21 cellular contexts compared by ENCODE assay signal in the genomic region with DNA sequence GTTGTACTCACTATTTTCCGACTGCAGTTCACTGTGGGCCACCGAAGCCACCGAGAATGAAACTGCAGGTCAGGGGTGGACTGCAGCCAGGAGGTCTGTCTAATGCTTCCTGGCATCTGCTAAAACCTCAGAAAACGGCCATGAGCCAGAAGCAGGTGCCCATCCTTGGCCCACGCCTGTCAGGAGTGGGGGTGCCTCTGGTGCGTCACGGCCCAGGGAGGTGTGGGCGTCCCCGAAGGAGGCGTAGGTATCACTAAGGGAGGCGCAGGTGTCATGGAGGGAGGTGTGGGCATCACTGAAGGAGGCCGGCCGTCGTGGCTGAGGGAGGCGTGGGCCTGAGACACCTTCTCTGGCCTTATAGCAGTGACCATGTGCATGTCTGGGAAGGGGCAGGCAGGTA.
"Had no signal": no experiment of that assay in that cellular context is flagged by ENCODE, and none has a peak within 500 bp of the region (broad histone marks: within the 10 kb centered on the region; RNA-seq: fewer than 3 reads in every experiment).

No MANE protein-coding gene starts in this region.

- H3K27ac Mint-ChIP-seq: activated B cell treated with CpG ODN at 0.5 μM for 24 hours; activated naive CD4-positive, alpha-beta T cell treated with anti-CD3 and anti-CD28 coated beads, Interleukin-2, amount 50 U/mL, for 24 hours; activated T-cell treated with anti-CD3 and anti-CD28 coated beads, Interleukin-2, amount 50 U/mL, for 72 hours; mesothelial cell of epicardium; nephron; progenitor cell of endocrine pancreas had no signal

- DNase-seq: activated B cell treated with CpG ODN at 0.5 μM for 24 hours; activated CD4-positive, alpha-beta T cell treated with anti-CD3 and anti-CD28 coated beads, Interleukin-2, amount 50 U/mL, for 1 hour; activated gamma-delta T cell; activated T-cell treated with anti-CD3 and anti-CD28 coated beads, Interleukin-2, amount 50 U/mL, for 72 hours; cortex of kidney; effector CD4-positive, alpha-beta T cell; esophagus squamous epithelium; heart right ventricle; lower lobe of right lung; occipital lobe; SK-N-SH; stimulated activated CD4-positive, alpha-beta T cell treated with anti-CD3 and anti-CD28 coated beads, Interleukin-15, amount 100 ng/mL, for 24 hours; stimulated activated CD4-positive, alpha-beta T cell treated with anti-CD3 and anti-CD28 coated beads, Interleukin-2, amount 100 ng/mL, for 48 hours; T-helper 9 cell had no signal

- H3K36me3 ChIP-seq: ascending aorta, esophagus squamous epithelium, heart right ventricle, lower lobe of right lung had no signal

- H3K27me3 ChIP-seq: ascending aorta, esophagus squamous epithelium had no signal

- H3K36me3 Mint-ChIP-seq: activated naive CD4-positive, alpha-beta T cell treated with anti-CD3 and anti-CD28 coated beads, Interleukin-2, amount 50 U/mL, for 24 hours had no signal

- H3K27me3 Mint-ChIP-seq: activated B cell treated with CpG ODN at 0.5 μM for 24 hours; central memory CD8-positive, alpha-beta T cell; progenitor cell of endocrine pancreas had no signal

- H3K4me1 ChIP-seq: ascending aorta, esophagus squamous epithelium, heart right ventricle, lower lobe of right lung had no signal

- H3K4me2 ChIP-seq: SK-N-SH had no signal

- H3K4me3 ChIP-seq: ascending aorta, esophagus squamous epithelium, heart right ventricle, lower lobe of right lung, skin epidermis had no signal

- H3K4me3 Mint-ChIP-seq: activated B cell treated with CpG ODN at 0.5 μM for 24 hours; activated naive CD4-positive, alpha-beta T cell treated with anti-CD3 and anti-CD28 coated beads, Interleukin-2, amount 50 U/mL, for 24 hours; activated T-cell treated with anti-CD3 and anti-CD28 coated beads, Interleukin-2, amount 50 U/mL, for 72 hours; central memory CD8-positive, alpha-beta T cell; mesothelial cell of epicardium; nephron had no signal

- H3K9me3 ChIP-seq: ascending aorta, esophagus squamous epithelium, lower lobe of right lung, SK-N-SH had no signal

- H3K27ac ChIP-seq: ascending aorta, esophagus squamous epithelium, heart right ventricle, lower lobe of right lung, skin epidermis had no signal

- H3K9me3 Mint-ChIP-seq: activated naive CD4-positive, alpha-beta T cell treated with anti-CD3 and anti-CD28 coated beads, Interleukin-2, amount 50 U/mL, for 24 hours; central memory CD8-positive, alpha-beta T cell had no signal

- H3K4me1 Mint-ChIP-seq: activated B cell treated with CpG ODN at 0.5 μM for 24 hours; activated naive CD4-positive, alpha-beta T cell treated with anti-CD3 and anti-CD28 coated beads, Interleukin-2, amount 50 U/mL, for 24 hours; central memory CD8-positive, alpha-beta T cell; mesothelial cell of epicardium had no signal

- H3K9ac ChIP-seq: SK-N-SH had no signal
